Comparison of ENCODE assay signal across 12 cellular contexts in the genomic region with DNA sequence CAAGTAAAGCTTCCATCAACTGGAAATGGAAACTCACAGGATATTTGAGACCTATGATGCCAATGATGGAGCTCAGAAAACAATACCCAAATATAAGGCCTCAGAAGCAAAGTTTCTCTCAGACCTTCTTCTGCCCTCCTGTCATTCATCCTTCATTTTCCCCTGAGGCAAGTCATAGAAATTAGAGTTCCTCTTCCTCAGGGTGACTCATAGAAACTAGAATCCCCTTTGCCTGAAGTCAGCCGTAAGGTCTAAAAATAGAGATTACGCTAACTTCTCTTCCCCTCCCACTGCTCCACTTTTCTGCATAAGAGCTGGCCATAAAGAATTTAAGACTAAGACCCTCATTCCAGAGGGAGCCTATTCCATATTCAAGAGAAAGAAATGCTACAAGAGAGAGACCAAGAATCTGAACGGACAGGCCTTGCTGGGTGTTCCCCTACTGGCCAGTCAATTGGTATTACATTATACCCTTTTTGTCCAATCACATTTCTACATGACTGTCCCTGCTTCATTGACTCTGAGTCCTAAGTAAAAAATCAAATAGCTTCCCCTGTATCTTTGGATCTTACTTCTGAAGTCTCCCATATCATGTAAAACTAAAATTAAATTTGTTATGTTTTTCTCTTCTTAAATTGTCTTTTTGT.
DNase-seq lines count a peak whose midpoint lies in the region; ATAC-seq and TF ChIP-seq lines count a peak whose summit lies in the region.
"Had no signal": no experiment of that assay in that cellular context is flagged by ENCODE, and none has a peak within 500 bp of the region (broad histone marks: within the 10 kb centered on the region; RNA-seq: fewer than 3 reads in every experiment).

No MANE protein-coding gene starts in this region.

- H3K36me3 ChIP-seq in A673 (ENCODE audit: insufficient read depth, low read length, poor library complexity, severe bottlenecking), result no peaks in the 10 kb centered on the region
- no peaks in the 10 kb centered on the region for H3K36me3 ChIP-seq in spleen
- H3K36me3 ChIP-seq in stomach, result no peaks in the 10 kb centered on the region

- peaks cover 10% of the 10 kb centered on the region for H3K9me3 Mint-ChIP-seq in chondrocyte (ENCODE audit: low read depth)

- no peak overlapping the region for H3K4me3 ChIP-seq in A673 (ENCODE audit: low read depth, low read length, poor library complexity, severe bottlenecking)
- no peak overlapping the region for H3K4me3 ChIP-seq in spleen
- H3K4me3 ChIP-seq in stomach, result no peak overlapping the region

- peaks cover 2% of the 10 kb centered on the region for H3K36me3 Mint-ChIP-seq in chondrocyte (ENCODE audit: low read depth)
- H3K36me3 Mint-ChIP-seq: activated naive CD8-positive, alpha-beta T cell treated with anti-CD3 and anti-CD28 coated beads for 36 hours had no signal

- no TSS peak for BruUV-seq in A673 (replicated peaks; lab: Mats Ljungman, UMichigan)

- no peaks in the 10 kb centered on the region for H3K27me3 Mint-ChIP-seq in chondrocyte (ENCODE audit: low read depth)
- H3K27me3 Mint-ChIP-seq: activated naive CD8-positive, alpha-beta T cell treated with anti-CD3 and anti-CD28 coated beads for 36 hours had no signal

- H3K9me3 ChIP-seq in A673 (ENCODE audit: low read depth, low read length, poor library complexity, severe bottlenecking) (no peaks in the 10 kb centered on the region), spleen (peaks cover 0 to 32% (median 14%) of the 10 kb centered on the region in 8 donors), stomach (peaks cover 0 to 12% (median 3%) of the 10 kb centered on the region in 4 donors)

- CTCF ChIA-PET in A673 (lab: Charles Lee), result no interaction called here

- peak; percentile 53 for ATAC-seq in GM21423 (IDR thresholded peaks at IDR 0.05; ENCODE audit: unreplicated experiment)

- POLR2A ChIA-PET in A673 (lab: Charles Lee; ENCODE audit: low non-redundant PET), result no interaction called here

- H3K27ac Mint-ChIP-seq in chondrocyte (ENCODE audit: unreplicated experiment), result peak overlapping the region; percentile 1
- H3K27ac Mint-ChIP-seq: activated naive CD8-positive, alpha-beta T cell treated with anti-CD3 and anti-CD28 coated beads for 36 hours had no signal

- intact Hi-C loops in A673 (cut with micrococcal nuclease; ENCODE audit: unreplicated experiment), result loop anchor here (5.0 kb wide), 1 partner anchor 72 kb away; no protein-coding TSS in a partner anchor
- intact Hi-C loops in spleen (cut with DNase I; ENCODE audit: low total_unique reads), result no loop called here
- intact Hi-C loops in stomach (cut with DNase I; ENCODE audit: low total_unique reads), result no loop called here

- H3K27ac ChIP-seq in A673 (ENCODE audit: low read depth, low read length, poor library complexity, severe bottlenecking) (no peak overlapping the region), spleen (no peak overlapping the region), stomach (no peak overlapping the region)
- H3K27ac ChIP-seq: parathyroid adenoma, RWPE1 had no signal

- TF ChIP-seq EP300 in stomach (IDR thresholded peaks at IDR 0.05), result no peak

- peaks cover 10% of the 10 kb centered on the region for H3K4me1 Mint-ChIP-seq in chondrocyte (ENCODE audit: low read depth)
- H3K4me1 Mint-ChIP-seq: activated naive CD8-positive, alpha-beta T cell treated with anti-CD3 and anti-CD28 coated beads for 36 hours had no signal

- H3K4me1 ChIP-seq in A673 (ENCODE audit: insufficient read depth, low read length, poor library complexity, severe bottlenecking) (no peaks in the 10 kb centered on the region), spleen (no peaks in the 10 kb centered on the region), stomach (no peaks in the 10 kb centered on the region)
- H3K4me1 ChIP-seq: parathyroid adenoma had no signal

- H3K4me3 Mint-ChIP-seq in chondrocyte (ENCODE audit: unreplicated experiment), result no peak overlapping the region
- H3K4me3 Mint-ChIP-seq: activated naive CD8-positive, alpha-beta T cell treated with anti-CD3 and anti-CD28 coated beads for 36 hours had no signal

- H3K27me3 ChIP-seq in A673 (replicated peaks; ENCODE audit: insufficient read depth, low read depth, low read length, poor library complexity) (no peaks in the 10 kb centered on the region), spleen (replicated peaks in 1 of 7) (no peaks in the 10 kb centered on the region), stomach (no peaks in the 10 kb centered on the region)

- TF ChIP-seq CTCF in A673 (conservative IDR thresholded peaks at IDR 0.05; ENCODE audit: low read depth, low read length), result peak; percentile 36
- peak; percentile 64 for TF ChIP-seq CTCF in chondrocyte (IDR thresholded peaks at IDR 0.05)
- no peak for TF ChIP-seq CTCF in spleen (IDR thresholded peaks at IDR 0.05 in 8 of 11, conservative IDR thresholded peaks at IDR 0.05 in 3 of 11)
- no peak for TF ChIP-seq CTCF in stomach (IDR thresholded peaks at IDR 0.05)

- TF ChIP-seq POLR2A in spleen (IDR thresholded peaks at IDR 0.05), result no peak
- TF ChIP-seq POLR2A in stomach (IDR thresholded peaks at IDR 0.05), result no peak

- 73 to 80% (median 74%) methylated on average over 3 of the region's 3 CpGs for WGBS in spleen, 5 donors
- WGBS in stomach, 5 donors, result 81 to 97% (median 82%) methylated on average over 3 of the region's 3 CpGs

- DNase-seq in A673 (ENCODE audit: low spot score) (peak; percentile 6), Kasumi-1 (lab: John Stamatoyannopoulos, UW) (peak; percentile 76 to 82), chondrocyte (ENCODE audit: low spot score) (no peak), NCI-H1417 (lab: John Stamatoyannopoulos, UW) (no peak), spleen (no peak), AG08396 (ENCODE audit: low spot score) (no peak), stomach (no peak)
- DNase-seq: activated naive CD8-positive, alpha-beta T cell treated with anti-CD3 and anti-CD28 coated beads for 36 hours; stimulated activated CD8-positive, alpha-beta memory T cell treated with anti-CD3 and anti-CD28 coated beads, Interleukin-4, amount 100 ng/mL, for 48 hours had no signal

Comparison
In these comparisons a context has a peak if more than half of its experiments do, and no peak if none do; other contexts are left out.
1. DNase-seq: peak in A673 (single experiment) and Kasumi-1 (2 of 2); none in chondrocyte (single experiment), NCI-H1417 (0 of 3), spleen (single experiment), AG08396 (single experiment) and stomach (single experiment).
2. CTCF ChIP-seq: peak in A673 (single experiment) and chondrocyte (single experiment); none in spleen (0 of 11) and stomach (0 of 7).